ENCODE assay signal across 18 cellular contexts in the genomic region with DNA sequence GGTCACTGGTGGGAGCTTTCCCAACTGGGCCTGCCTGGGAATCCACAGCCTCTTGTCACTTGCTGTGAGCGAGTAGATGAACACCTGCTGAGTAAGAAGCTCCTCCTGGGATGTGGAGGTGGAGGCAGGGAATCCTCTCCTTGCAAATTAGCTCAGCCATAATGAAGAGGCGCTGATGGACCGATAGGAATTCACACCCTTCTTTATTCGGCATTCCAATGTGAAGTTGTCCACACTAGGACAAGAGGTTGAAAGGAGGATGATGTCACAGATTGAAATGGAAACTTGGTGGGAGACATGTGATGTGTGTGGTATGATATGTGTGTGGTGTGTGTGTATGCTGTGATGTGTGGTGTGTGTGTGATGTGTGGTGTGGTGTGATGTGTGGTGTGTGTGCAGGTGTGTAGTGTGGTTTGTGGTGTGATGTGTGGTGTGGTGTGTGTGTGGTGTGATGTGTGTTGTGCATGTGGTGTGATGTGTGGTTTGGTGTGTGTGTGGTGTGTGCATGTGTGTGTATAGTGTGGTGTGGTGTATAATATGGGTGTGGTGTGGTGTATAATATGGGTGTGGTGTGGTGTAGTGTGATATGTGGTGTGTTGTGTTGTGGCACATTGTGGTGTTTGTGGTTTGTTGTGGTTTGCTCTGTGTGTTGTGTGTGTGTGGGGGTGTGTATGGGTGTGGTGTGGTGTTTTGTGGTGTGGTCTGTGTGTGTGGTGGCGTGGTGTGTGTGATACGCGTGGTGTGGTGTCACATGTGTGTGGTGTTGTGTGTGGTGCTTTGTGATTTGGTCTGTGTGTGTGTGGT.
A peak's percentile ranks its signal among the peaks of the same experiment; 100 is the strongest.
DNase-seq lines count a peak whose midpoint lies in the region; ATAC-seq and TF ChIP-seq lines count a peak whose summit lies in the region.
"Had no signal": no experiment of that assay in that cellular context is flagged by ENCODE, and none has a peak within 500 bp of the region (broad histone marks: within the 10 kb centered on the region; RNA-seq: fewer than 3 reads in every experiment).

No MANE protein-coding gene starts in this region.

- H3K27me3 Mint-ChIP-seq in endodermal cell (ENCODE audit: insufficient read depth): no peaks in the 10 kb centered on the region
- H3K27me3 Mint-ChIP-seq: central memory CD8-positive, alpha-beta T cell; T-cell had no signal

- intact Hi-C loops in left cardiac atrium (cut with DNase I): no loop called here

- no peak overlapping the region for H3K27ac ChIP-seq in endodermal cell (ENCODE audit: low read depth, low read length)
- peak overlapping the region; percentile 4 for H3K27ac ChIP-seq in thymus (ENCODE audit: low read depth)
- H3K27ac ChIP-seq: adrenal gland, hepatocyte, vagina had no signal

- H3K9me3 Mint-ChIP-seq in activated naive CD4-positive, alpha-beta T cell treated with anti-CD3 and anti-CD28 coated beads, Interleukin-2, amount 50 U/mL, for 72 hours: peaks cover 0 to 11% of the 10 kb centered on the region in 2 donors
- peaks cover 1% of the 10 kb centered on the region for H3K9me3 Mint-ChIP-seq in endodermal cell
- H3K9me3 Mint-ChIP-seq: T-cell had no signal

- H3K9me3 ChIP-seq in endodermal cell (ENCODE audit: control insufficient read depth, low read length) (no peaks in the 10 kb centered on the region), thymus (ENCODE audit: control insufficient read depth) (no peaks in the 10 kb centered on the region)
- H3K9me3 ChIP-seq: adrenal gland, vagina had no signal

- peaks cover 0 to 18% of the 10 kb centered on the region in 2 donors for H3K36me3 Mint-ChIP-seq in activated naive CD4-positive, alpha-beta T cell treated with anti-CD3 and anti-CD28 coated beads, Interleukin-2, amount 50 U/mL, for 72 hours
- no peaks in the 10 kb centered on the region for H3K36me3 Mint-ChIP-seq in endodermal cell (ENCODE audit: low read depth)
- H3K36me3 Mint-ChIP-seq: T-cell had no signal

- H3K4me3 Mint-ChIP-seq in endodermal cell: no peak overlapping the region
- H3K4me3 Mint-ChIP-seq: central memory CD8-positive, alpha-beta T cell had no signal

- H3K4me1 ChIP-seq in endodermal cell (ENCODE audit: control insufficient read depth, insufficient read depth, low read length) (peaks cover 7% of the 10 kb centered on the region), thymus (ENCODE audit: control insufficient read depth, insufficient read depth, low read length) (peaks cover 47% of the 10 kb centered on the region)
- H3K4me1 ChIP-seq: adrenal gland, vagina had no signal

- no peak for ATAC-seq in activated naive CD4-positive, alpha-beta T cell treated with anti-CD3 and anti-CD28 coated beads, Interleukin-2, amount 50 U/mL, for 72 hours
- no peak for ATAC-seq in left cardiac atrium
- ATAC-seq: right cardiac atrium, T-cell had no signal

- no peak for DNase-seq in activated naive CD4-positive, alpha-beta T cell treated with anti-CD3 and anti-CD28 coated beads, Interleukin-2, amount 50 U/mL, for 72 hours (ENCODE audit: low spot score in 2 of 2)
- no peak for DNase-seq in activated naive CD4-positive, alpha-beta T cell treated with anti-CD3 and anti-CD28 coated beads, Interleukin-2, amount 50 U/mL, for 16 hours
- DNase-seq in OCI-M1 (lab: John Stamatoyannopoulos, UW) (peak; percentile 30), endodermal cell (peak; percentile 82), left cardiac atrium (no peak), NCI-H524 (lab: John Stamatoyannopoulos, UW) (no peak), putamen (ENCODE audit: low spot score) (no peak)
- DNase-seq: adrenal gland; effector CD8-positive, alpha-beta T cell; kidney glomerular epithelial cell; NCI-H1436 treated with DMSO at 0.1 percent for 48 hours; NCI-H2227 treated with DMSO at 0.1 percent for 48 hours; right cardiac atrium; T-cell had no signal

- H3K27me3 ChIP-seq in endodermal cell (ENCODE audit: control insufficient read depth, insufficient read depth, low read length, poor library complexity, severe bottlenecking): no peaks in the 10 kb centered on the region
- no peaks in the 10 kb centered on the region for H3K27me3 ChIP-seq in thymus (ENCODE audit: control insufficient read depth, insufficient read depth)
- H3K27me3 ChIP-seq: hepatocyte, vagina had no signal

- no peak overlapping the region for H3K4me3 ChIP-seq in endodermal cell (ENCODE audit: low read length)
- no peak overlapping the region for H3K4me3 ChIP-seq in thymus (ENCODE audit: low read length)
- H3K4me3 ChIP-seq: adrenal gland, hepatocyte, vagina had no signal

- H3K9ac ChIP-seq in endodermal cell (ENCODE audit: extremely low read depth, low read length, poor library complexity, severe bottlenecking): no peak overlapping the region

- H3K36me3 ChIP-seq in endodermal cell (ENCODE audit: control insufficient read depth, insufficient read depth, low read length) (no peaks in the 10 kb centered on the region), thymus (ENCODE audit: control insufficient read depth, insufficient read depth) (no peaks in the 10 kb centered on the region)
- H3K36me3 ChIP-seq: adrenal gland, vagina had no signal

- H3K27ac Mint-ChIP-seq in activated naive CD4-positive, alpha-beta T cell treated with anti-CD3 and anti-CD28 coated beads, Interleukin-2, amount 50 U/mL, for 72 hours: peak overlapping the region; percentile 17 to 44
- H3K27ac Mint-ChIP-seq in endodermal cell: peak overlapping the region; percentile 7
- H3K27ac Mint-ChIP-seq: T-cell had no signal

- 73 to 81% methylated on average over 4 to 7 of the region's 7 CpGs for WGBS in endodermal cell (ENCODE audit: insufficient coverage in 1 of 2, insufficient read length in 1 of 2), 2 experiments
- 84% methylated on average over 7 of the region's 7 CpGs for WGBS in thymus

- H3K4me1 Mint-ChIP-seq in endodermal cell: peaks cover 21% of the 10 kb centered on the region

- TF ChIP-seq CTCF in endodermal cell (conservative IDR thresholded peaks at IDR 0.05): no peak

Comparison
In these comparisons a context has a peak if more than half of its experiments do, and no peak if none do; other contexts are left out.
1. DNase-seq: peak in OCI-M1 (single experiment) and endodermal cell (single experiment); none in activated naive CD4-positive, alpha-beta T cell treated with anti-CD3 and anti-CD28 coated beads, Interleukin-2, amount 50 U/mL, for 72 hours (0 of 2), activated naive CD4-positive, alpha-beta T cell treated with anti-CD3 and anti-CD28 coated beads, Interleukin-2, amount 50 U/mL, for 16 hours (single experiment), left cardiac atrium (single experiment), NCI-H524 (0 of 2) and putamen (single experiment).